ENCODE assay signal across 23 cellular contexts in genomic region chr18:11119550-11119949, GRCh38. TPM values are rescaled to one million over a fixed set of nuclear protein-coding genes. Genes with fewer than 3 reads are reported as not detected.
DNase-seq lines count a peak whose midpoint lies in the region; ATAC-seq and TF ChIP-seq lines count a peak whose summit lies in the region.
"Had no signal": no experiment of that assay in that cellular context is flagged by ENCODE, and none has a peak within 500 bp of the region (broad histone marks: within the 10 kb centered on the region; RNA-seq: fewer than 3 reads in every experiment).

No MANE protein-coding gene starts in this region.

- 46 to 54% methylated on average over 4 of the region's 4 CpGs for WGBS in tibial nerve, 2 donors

- H3K27me3 Mint-ChIP-seq in HFFc6 (ENCODE audit: insufficient read depth) (peaks cover 4% of the 10 kb centered on the region; the same call in 1 of the 2 replicates), glutamatergic neuron (ENCODE audit: unreplicated experiment) (no peaks in the 10 kb centered on the region)
- H3K27me3 Mint-ChIP-seq: activated CD8-positive, alpha-beta memory T cell treated with anti-CD3 and anti-CD28 coated beads, Interleukin-2, amount 10 ng/mL, durations not matched to agents 7 days and 5 days had no signal

- peaks cover 0 to 21% (median 4%) of the 10 kb centered on the region in 4 donors for H3K4me1 ChIP-seq in tibial nerve
- H3K4me1 ChIP-seq: BE2C, spleen, stomach, upper lobe of right lung had no signal

- H3K4me3 Mint-ChIP-seq in HFFc6 (no peak overlapping the region), glutamatergic neuron (ENCODE audit: unreplicated experiment) (no peak overlapping the region)
- H3K4me3 Mint-ChIP-seq: activated CD8-positive, alpha-beta memory T cell treated with anti-CD3 and anti-CD28 coated beads, Interleukin-2, amount 10 ng/mL, durations not matched to agents 7 days and 5 days; mesothelial cell of epicardium; nephron progenitor cell had no signal

- H3K27ac Mint-ChIP-seq in HFFc6 (no peak overlapping the region), glutamatergic neuron (ENCODE audit: unreplicated experiment) (no peak overlapping the region)
- H3K27ac Mint-ChIP-seq: activated CD8-positive, alpha-beta memory T cell treated with anti-CD3 and anti-CD28 coated beads, Interleukin-2, amount 10 ng/mL, durations not matched to agents 7 days and 5 days; mesothelial cell of epicardium; nephron progenitor cell had no signal

- peaks cover 19% of the 10 kb centered on the region for H3K4me1 Mint-ChIP-seq in HFFc6 (ENCODE audit: low read depth)
- no peaks in the 10 kb centered on the region for H3K4me1 Mint-ChIP-seq in glutamatergic neuron (ENCODE audit: low read depth, unreplicated experiment)
- H3K4me1 Mint-ChIP-seq: activated CD8-positive, alpha-beta memory T cell treated with anti-CD3 and anti-CD28 coated beads, Interleukin-2, amount 10 ng/mL, durations not matched to agents 7 days and 5 days; nephron progenitor cell had no signal

- H3K36me3 Mint-ChIP-seq in HFFc6 (ENCODE audit: low read depth) (no peaks in the 10 kb centered on the region), glutamatergic neuron (ENCODE audit: unreplicated experiment) (no peaks in the 10 kb centered on the region)
- H3K36me3 Mint-ChIP-seq: activated CD8-positive, alpha-beta memory T cell treated with anti-CD3 and anti-CD28 coated beads, Interleukin-2, amount 10 ng/mL, durations not matched to agents 7 days and 5 days; mesothelial cell of epicardium had no signal

- intact Hi-C loops in dorsolateral prefrontal cortex (cut with DNase I), result no loop called here

- DNase-seq in HFFc6 (peak; percentile 7), dorsolateral prefrontal cortex (peak in 2 of 10 donors; percentile 40 to 44), medulla oblongata (ENCODE audit: extremely low spot score) (peak; percentile 89), tibial nerve (ENCODE audit: low spot score in 2 of 2) (no peak), NCI-H1436 (lab: John Stamatoyannopoulos, UW) (no peak), glutamatergic neuron (no peak)
- DNase-seq: activated CD4-positive, alpha-beta T cell treated with anti-CD3 and anti-CD28 coated beads for 48 hours; activated CD8-positive, alpha-beta memory T cell treated with anti-CD3 and anti-CD28 coated beads, Interleukin-2, amount 10 ng/mL, durations not matched to agents 7 days and 5 days; BE2C; foreskin melanocyte; KBM-7; NCI-H187; NCI-H2227 treated with DMSO at 0.1 percent for 48 hours; NCI-H82; nephron progenitor cell; OCI-M1; Right ventricle myocardium superior; spleen; stimulated activated CD4-positive, alpha-beta T cell treated with anti-CD3 and anti-CD28 coated beads, Interleukin-4, amount 100 ng/mL, for 4 hours; stomach; upper lobe of right lung had no signal

- no peaks in the 10 kb centered on the region for H3K9me3 Mint-ChIP-seq in HFFc6
- H3K9me3 Mint-ChIP-seq in glutamatergic neuron (ENCODE audit: unreplicated experiment), result no peaks in the 10 kb centered on the region
- H3K9me3 Mint-ChIP-seq: mesothelial cell of epicardium, nephron progenitor cell had no signal

- no peak for ATAC-seq in HG02870 (IDR thresholded peaks at IDR 0.05; ENCODE audit: unreplicated experiment)
- ATAC-seq: activated CD8-positive, alpha-beta memory T cell treated with anti-CD3 and anti-CD28 coated beads, Interleukin-2, amount 10 ng/mL, durations not matched to agents 7 days and 5 days; upper lobe of right lung had no signal

- H3K27me3 ChIP-seq in dorsolateral prefrontal cortex, result peaks cover 0 to 3% (median 0%) of the 10 kb centered on the region in 45 donors
- no peaks in the 10 kb centered on the region for H3K27me3 ChIP-seq in tibial nerve
- H3K27me3 ChIP-seq: BE2C, spleen, stomach, upper lobe of right lung had no signal

- no peaks in the 10 kb centered on the region for H3K9me3 ChIP-seq in tibial nerve
- H3K9me3 ChIP-seq: BE2C, spleen, stomach, upper lobe of right lung had no signal

- peak overlapping the region; percentile 7 to 97 (median 90) for H3K27ac ChIP-seq in dorsolateral prefrontal cortex
- H3K27ac ChIP-seq in tibial nerve, result peak overlapping the region in 3 of 4 donors; percentile 24 to 73 (median 44)
- H3K27ac ChIP-seq: spleen, stomach, upper lobe of right lung had no signal

- H3K4me3 ChIP-seq in dorsolateral prefrontal cortex, result peak overlapping the region in 18 of 59 donors; percentile 1 to 46 (median 21)
- peak overlapping the region in 1 of 4 donors; percentile 9 for H3K4me3 ChIP-seq in tibial nerve
- H3K4me3 ChIP-seq: spleen, stomach, upper lobe of right lung had no signal

- no peak for TF ChIP-seq POLR2A in tibial nerve (IDR thresholded peaks at IDR 0.05)

- peak in 1 of 2 donors; percentile 48 for TF ChIP-seq EP300 in tibial nerve (IDR thresholded peaks at IDR 0.05)

- no peaks in the 10 kb centered on the region for H3K36me3 ChIP-seq in tibial nerve
- H3K36me3 ChIP-seq: BE2C, spleen, stomach, upper lobe of right lung had no signal

- no peak for TF ChIP-seq CTCF in HFFc6 (IDR thresholded peaks at IDR 0.05)
- TF ChIP-seq CTCF in dorsolateral prefrontal cortex (IDR thresholded peaks at IDR 0.05 in 54 of 56, conservative IDR thresholded peaks at IDR 0.05 in 2 of 56; ENCODE audit: low read depth in 1 of 56, partially characterized antibody in 56 of 56), result peak in 1 of 56 donors; percentile 8
- TF ChIP-seq CTCF in tibial nerve (IDR thresholded peaks at IDR 0.05), result no peak
- TF ChIP-seq CTCF in glutamatergic neuron (IDR thresholded peaks at IDR 0.05; ENCODE audit: partially characterized antibody, unreplicated experiment), result no peak

RNA-seq across cellular contexts. Expression of gene PIEZO2, which starts 29.8 kb away (rescaled TPM):
- not detected for total RNA-seq in HFFc6 (2021; fragmentation: NEBNext Ultra II Directional; extraction: Animal tissue kit (Norgen Biotek cat#: 25700))
- total RNA-seq in dorsolateral prefrontal cortex, result 100 to 1,000 TPM in 1 of 120 experiments, 10 to 100 TPM in 109, 1 to 10 TPM in 10; 3.3 to 115 (median 29.1) TPM
- 10 to 100 TPM; 17.0 to 27.7 (median 22.3) TPM for total RNA-seq in tibial nerve
- 50.1 TPM for total RNA-seq in glutamatergic neuron (ENCODE audit: unreplicated experiment)
- total RNA-seq: activated CD8-positive, alpha-beta memory T cell treated with anti-CD3 and anti-CD28 coated beads, Interleukin-2, amount 10 ng/mL, durations not matched to agents 7 days and 5 days had no signal

Comparison
In these comparisons a context has a peak if more than half of its experiments do, and no peak if none do; other contexts are left out.
1. DNase-seq: peak in HFFc6 (single experiment) and medulla oblongata (single experiment); none in tibial nerve (0 of 2), NCI-H1436 (single experiment) and glutamatergic neuron (single experiment).
2. RNA of gene PIEZO2, which starts 29.8 kb away (total RNA-seq): 50.1 TPM in glutamatergic neuron (single experiment), 3.3 to 115 TPM in dorsolateral prefrontal cortex and 17.0 to 27.7 TPM in tibial nerve; not detected in HFFc6; every median in the first group is over 4 times any median in the second.